Comparison of ENCODE assay signal across 10 cellular contexts in the genomic region with DNA sequence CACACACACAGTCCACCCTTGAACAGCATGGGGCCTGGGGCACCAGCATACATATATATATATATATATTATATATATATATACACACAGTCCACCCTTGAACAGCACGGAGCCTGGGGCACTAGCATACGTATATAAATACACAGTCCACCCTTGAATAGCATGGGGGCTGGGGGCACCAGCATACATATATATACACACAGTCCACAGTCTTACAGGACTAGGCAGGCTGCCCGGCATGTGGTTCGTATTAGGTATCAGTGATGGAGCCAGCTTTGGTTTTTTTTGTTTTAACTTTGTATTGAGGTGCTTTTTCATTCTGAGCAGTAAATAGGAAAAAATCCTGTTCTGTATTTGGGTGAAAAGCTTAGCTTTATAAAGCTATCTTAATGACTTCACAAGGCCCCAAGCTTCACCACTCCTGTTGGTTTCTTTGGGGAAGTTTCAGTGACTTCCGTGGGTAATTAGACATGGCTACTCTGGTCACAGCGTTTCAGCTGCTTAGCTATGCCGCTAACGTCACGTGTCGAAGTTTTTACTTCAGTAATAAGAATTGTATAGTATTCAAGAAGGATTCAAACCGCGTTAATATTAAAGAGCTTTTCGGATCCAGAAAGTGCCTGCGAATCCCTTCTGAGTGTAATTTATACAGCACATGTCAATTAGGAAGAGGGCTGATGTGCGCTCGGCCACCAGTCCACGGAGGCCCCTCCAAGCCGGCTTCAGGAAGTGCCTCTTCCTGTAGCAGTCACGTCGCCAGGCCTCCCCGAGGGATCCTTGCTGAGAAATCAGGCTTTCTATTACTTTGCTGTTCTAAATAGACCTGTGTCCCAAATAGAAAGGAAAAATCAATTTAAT.
DNase-seq lines count a peak whose midpoint lies in the region; ATAC-seq, FAIRE-seq and TF ChIP-seq lines count a peak whose summit lies in the region.
"Had no signal": no experiment of that assay in that cellular context is flagged by ENCODE, and none has a peak within 500 bp of the region (broad histone marks: within the 10 kb centered on the region; RNA-seq: fewer than 3 reads in every experiment).

No MANE protein-coding gene starts in this region.

- DNase-seq in GM12892 (ENCODE audit: insufficient read length) (no peak), ascending aorta (ENCODE audit: low spot score in 2 of 2) (no peak), keratinocyte (ENCODE audit: low read depth, low spot score) (no peak), spleen (no peak), type B pancreatic cell (ENCODE audit: extremely low spot score, unreplicated experiment) (no peak), NCI-H2107 treated with DMSO at 0.1 percent for 48 hours (lab: John Stamatoyannopoulos, UW; ENCODE audit: unreplicated experiment) (no peak), WTC11 (ENCODE audit: low spot score) (no peak)
- DNase-seq: DMS79 treated with DMSO at 0.1 percent for 48 hours; stimulated activated CD4-positive, alpha-beta T cell treated with anti-CD3 and anti-CD28 coated beads, Interleukin-4, amount 100 ng/mL, for 24 hours had no signal

- no peaks in the 10 kb centered on the region for H3K9me3 ChIP-seq in ascending aorta
- H3K9me3 ChIP-seq in keratinocyte (ENCODE audit: control insufficient read depth, low read depth, low read length), result no peaks in the 10 kb centered on the region
- no peaks in the 10 kb centered on the region for H3K9me3 ChIP-seq in spleen

- no peaks in the 10 kb centered on the region for H3K27me3 ChIP-seq in ascending aorta
- H3K27me3 ChIP-seq in keratinocyte (ENCODE audit: control insufficient read depth, extremely low read depth, insufficient read depth, low read length), result no peaks in the 10 kb centered on the region
- H3K27me3 ChIP-seq in spleen (replicated peaks in 1 of 7), result no peaks in the 10 kb centered on the region

- H3K27ac ChIP-seq in ascending aorta (peak overlapping the region; percentile 21 to 26), keratinocyte (ENCODE audit: control insufficient read depth, insufficient read depth, low read length) (peak overlapping the region; percentile 67), spleen (peak overlapping the region; percentile 58 to 88 (median 79))

- H3K4me3 ChIP-seq in ascending aorta, result no peak overlapping the region
- no peak overlapping the region for H3K4me3 ChIP-seq in keratinocyte (ENCODE audit: control insufficient read depth in 2 of 3, extremely low read depth in 1 of 3, insufficient read depth in 2 of 3, low read depth in 1 of 3, low read length in 3 of 3)
- peak overlapping the region in 4 of 8 donors; percentile 4 to 36 (median 10) for H3K4me3 ChIP-seq in spleen

- no peak for TF ChIP-seq CTCF in ascending aorta (IDR thresholded peaks at IDR 0.05)
- TF ChIP-seq CTCF in keratinocyte (optimal IDR thresholded peaks at IDR 0.05 in 1 of 3, IDR thresholded peaks at IDR 0.05 in 1 of 3, conservative IDR thresholded peaks at IDR 0.05 in 1 of 3; ENCODE audit: extremely low read depth in 1 of 3, insufficient read depth in 2 of 3, low read length in 3 of 3), result no peak
- no peak for TF ChIP-seq CTCF in spleen (IDR thresholded peaks at IDR 0.05 in 8 of 11, conservative IDR thresholded peaks at IDR 0.05 in 3 of 11)
- TF ChIP-seq CTCF in type B pancreatic cell (conservative IDR thresholded peaks at IDR 0.05), result no peak
- no peak for TF ChIP-seq CTCF in WTC11 (IDR thresholded peaks at IDR 0.05)

- peak; percentile 67 for FAIRE-seq in GM12892 (lab: Jason Lieb, UNC)
- no peak for FAIRE-seq in keratinocyte (lab: Jason Lieb, UNC)

- ATAC-seq in WTC11 (no peak), GM21367 (IDR thresholded peaks at IDR 0.05; ENCODE audit: unreplicated experiment) (no peak)

- H3K27ac Mint-ChIP-seq in type B pancreatic cell, result no peak overlapping the region
- no peak overlapping the region for H3K27ac Mint-ChIP-seq in WTC11

- POLR2A ChIA-PET in WTC11 (lab: Charles Lee), result no interaction called here

- H3K4me1 ChIP-seq in ascending aorta, result no peaks in the 10 kb centered on the region
- peaks cover 3% of the 10 kb centered on the region for H3K4me1 ChIP-seq in keratinocyte (ENCODE audit: control insufficient read depth, extremely low read depth, insufficient read depth, low read length)
- H3K4me1 ChIP-seq in spleen, result peaks cover 0 to 44% (median 11%) of the 10 kb centered on the region in 6 donors

- no peaks in the 10 kb centered on the region for H3K79me2 ChIP-seq in keratinocyte (ENCODE audit: control insufficient read depth, insufficient read depth, low read length)

- H3K36me3 Mint-ChIP-seq in type B pancreatic cell (peaks cover 5% of the 10 kb centered on the region), WTC11 (no peaks in the 10 kb centered on the region)

- 35 to 50% (median 39%) methylated on average over 21 of the region's 21 CpGs for WGBS in spleen, 5 donors

- H3K4me1 Mint-ChIP-seq in type B pancreatic cell (ENCODE audit: unreplicated experiment), result peaks cover 9% of the 10 kb centered on the region
- peaks cover 11% of the 10 kb centered on the region for H3K4me1 Mint-ChIP-seq in WTC11

- H3K9me3 Mint-ChIP-seq in type B pancreatic cell (no peaks in the 10 kb centered on the region), WTC11 (no peaks in the 10 kb centered on the region; the same call in 1 of the 2 replicates)

- TF ChIP-seq POLR2A in GM12892 (IDR thresholded peaks at IDR 0.05; ENCODE audit: low read depth, low read length) (no peak), spleen (IDR thresholded peaks at IDR 0.05) (no peak)

- H3K27me3 Mint-ChIP-seq in type B pancreatic cell, result no peaks in the 10 kb centered on the region
- H3K27me3 Mint-ChIP-seq in WTC11 (ENCODE audit: low read depth), result no peaks in the 10 kb centered on the region

- H4K20me1 ChIP-seq in keratinocyte (ENCODE audit: control insufficient read depth, extremely low read depth, insufficient read depth, low read length), result no peaks in the 10 kb centered on the region

- H3K9me1 ChIP-seq in keratinocyte (ENCODE audit: control insufficient read depth, extremely low read depth, insufficient read depth, low read length), result no peaks in the 10 kb centered on the region

- H3K36me3 ChIP-seq in ascending aorta (no peaks in the 10 kb centered on the region), keratinocyte (ENCODE audit: control insufficient read depth in 2 of 2, extremely low read depth in 1 of 2, insufficient read depth in 2 of 2, low read length in 2 of 2) (peaks cover 2 to 9% of the 10 kb centered on the region in 2 experiments), spleen (peaks cover 0 to 40% (median 0%) of the 10 kb centered on the region in 6 donors)

- intact Hi-C loops in ascending aorta (cut with DNase I), result no loop called here
- intact Hi-C loops in spleen (cut with DNase I; ENCODE audit: low total_unique reads), result no loop called here

- CTCF ChIA-PET in WTC11 (lab: Charles Lee), result interaction anchor here (0.8 kb wide), 1 partner anchor 12 kb away, joined by 3 read pairs; no protein-coding TSS in a partner anchor

- H3K4me2 ChIP-seq in keratinocyte (ENCODE audit: control insufficient read depth, extremely low read depth, insufficient read depth, low read depth, low read length), result peak overlapping the region; percentile 9

- no peak overlapping the region for H3K4me3 Mint-ChIP-seq in type B pancreatic cell
- no peak overlapping the region for H3K4me3 Mint-ChIP-seq in WTC11

- H2AFZ ChIP-seq in keratinocyte (ENCODE audit: control insufficient read depth, low read length), result no peak overlapping the region

- dilution Hi-C loops in keratinocyte (cut with MboI; ENCODE audit: extremely low pct_ligation_motif_present, low sequenced_read_pairs), result no loop called here

- peak overlapping the region; percentile 16 for H3K9ac ChIP-seq in keratinocyte (ENCODE audit: control insufficient read depth, extremely low read depth, insufficient read depth, low read length)

TF ChIP-seq in WTC11, 78 proteins besides CTCF, POLR2A, EP300 and RAD21:
- TF ChIP-seq MXD4 (CRISPR knock-in tag; IDR thresholded peaks at IDR 0.05; ENCODE audit: borderline replicate concordance), result no peak

Comparison
In these comparisons a context has a peak if more than half of its experiments do, and no peak if none do; other contexts are left out.
1. H3K27ac ChIP-seq: peak in every context shown above with its lines; median percentile 79 in spleen; 67 in keratinocyte; 24 in ascending aorta.